ENCODE assay signal across 15 cellular contexts in the genomic region with DNA sequence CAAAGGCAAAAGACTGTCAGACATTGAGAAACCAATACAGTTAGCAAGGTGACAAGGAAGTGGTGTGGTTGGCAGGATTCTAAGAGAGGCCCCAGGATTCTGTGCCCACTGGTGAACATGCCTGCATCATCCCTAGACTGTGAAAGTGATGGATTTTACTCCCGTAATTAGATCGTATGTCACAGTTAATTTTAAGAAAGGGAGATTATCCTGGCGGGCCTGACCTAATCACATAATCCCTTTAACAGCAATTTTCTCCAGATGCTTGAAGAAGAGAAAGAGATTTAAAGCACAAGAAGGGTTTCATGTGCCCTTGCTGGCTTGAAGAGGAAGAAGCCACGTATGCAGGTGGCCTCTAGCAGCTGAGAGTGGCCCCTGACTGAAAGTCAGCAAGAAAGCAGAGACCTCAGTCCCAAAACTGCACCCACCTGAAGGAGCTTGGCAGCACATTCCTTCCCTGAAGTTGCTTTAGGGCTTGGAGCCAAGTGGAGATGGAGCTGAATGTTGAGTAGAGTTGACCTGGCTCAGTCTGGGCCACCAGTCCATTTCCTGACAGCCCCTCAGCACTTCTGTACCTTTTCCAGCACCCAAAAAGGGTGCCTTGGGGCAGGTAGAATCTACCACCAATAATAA. TPM values are rescaled to one million over a fixed set of nuclear protein-coding genes. Genes with fewer than 3 reads are reported as not detected.
DNase-seq lines count a peak whose midpoint lies in the region; ATAC-seq, FAIRE-seq and TF ChIP-seq lines count a peak whose summit lies in the region.
"Had no signal": no experiment of that assay in that cellular context is flagged by ENCODE, and none has a peak within 500 bp of the region (broad histone marks: within the 10 kb centered on the region; RNA-seq: fewer than 3 reads in every experiment).

No MANE protein-coding gene starts in this region.

- peaks cover 0 to 1% (median 0%) of the 10 kb centered on the region in 5 donors for H3K27me3 Mint-ChIP-seq in naive thymus-derived CD8-positive, alpha-beta T cell
- H3K27me3 Mint-ChIP-seq: activated CD4-positive, alpha-beta memory T cell treated with anti-CD3 and anti-CD28 coated beads, Interleukin-2, amount 10 ng/mL, durations not matched to agents 7 days and 5 days had no signal

- TF ChIP-seq CTCF in HepG2 (CRISPR knock-in tag; IDR thresholded peaks at IDR 0.05) (no peak), right lobe of liver (IDR thresholded peaks at IDR 0.05) (no peak), Peyer's patch (IDR thresholded peaks at IDR 0.05) (no peak)

- H2AFZ ChIP-seq in HepG2 (ENCODE audit: low read length), result peak overlapping the region; percentile 20

- H3K9me3 ChIP-seq in HepG2 (ENCODE audit: low read length) (no peaks in the 10 kb centered on the region), right lobe of liver (no peaks in the 10 kb centered on the region), Peyer's patch (no peaks in the 10 kb centered on the region)

- POLR2A ChIA-PET in HepG2 (lab: Yijun Ruan, JAX), result interaction anchor here (0.6 to 1.9 kb wide), 2 partner anchors 49 to 58 kb away, joined by 4 to 5 read pairs; a partner anchor contains a TSS
- POLR2A ChIA-PET in naive thymus-derived CD8-positive, alpha-beta T cell (lab: Charles Lee), result no interaction called here

- no peaks in the 10 kb centered on the region for H4K20me1 ChIP-seq in HepG2 (ENCODE audit: insufficient read depth, low read length)

- H3K4me3 ChIP-seq in HepG2 (replicated peaks in 1 of 3; ENCODE audit: insufficient read depth in 1 of 3, low read depth in 2 of 3, low read length in 3 of 3) (no peak overlapping the region), right lobe of liver (no peak overlapping the region), Peyer's patch (no peak overlapping the region)
- H3K4me3 ChIP-seq: lung had no signal

- TF ChIP-seq EP300 in HepG2 (IDR thresholded peaks at IDR 0.05; ENCODE audit: low read depth in 2 of 2, low read length in 2 of 2) (no peak), HepG2 (CRISPR knock-in tag; IDR thresholded peaks at IDR 0.05; ENCODE audit: borderline replicate concordance) (no peak)

- H3K4me1 Mint-ChIP-seq in stimulated activated effector memory CD8-positive, alpha-beta T cell treated with anti-CD3 and anti-CD28 coated beads, Interleukin-12 subunit alpha, Interleukin-12 subunit beta, amount 100 ng/mL, for 72 hours, result peaks cover 7% of the 10 kb centered on the region
- peaks cover 9 to 20% (median 13%) of the 10 kb centered on the region in 4 donors for H3K4me1 Mint-ChIP-seq in naive thymus-derived CD8-positive, alpha-beta T cell

- intact Hi-C loops in HepG2 (cut with micrococcal nuclease; ENCODE audit: unreplicated experiment) (loop anchor here (2.0 kb wide), 1 partner anchor 112 kb away; a partner anchor contains a TSS), right lobe of liver (cut with DNase I) (loop anchor here in 1 of 2 donors (10.0 kb wide), 1 partner anchor 466 kb away; no protein-coding TSS in a partner anchor)

- H3K27ac Mint-ChIP-seq in stimulated activated effector memory CD8-positive, alpha-beta T cell treated with anti-CD3 and anti-CD28 coated beads, Interleukin-12 subunit alpha, Interleukin-12 subunit beta, amount 100 ng/mL, for 72 hours, result peak overlapping the region; percentile 46
- H3K27ac Mint-ChIP-seq in naive thymus-derived CD8-positive, alpha-beta T cell, result no peak overlapping the region
- H3K27ac Mint-ChIP-seq: activated CD4-positive, alpha-beta memory T cell treated with anti-CD3 and anti-CD28 coated beads, Interleukin-2, amount 10 ng/mL, durations not matched to agents 7 days and 5 days; immature natural killer cell had no signal

- peaks cover 4% of the 10 kb centered on the region for H3K9me3 Mint-ChIP-seq in stimulated activated effector memory CD8-positive, alpha-beta T cell treated with anti-CD3 and anti-CD28 coated beads, Interleukin-12 subunit alpha, Interleukin-12 subunit beta, amount 100 ng/mL, for 72 hours
- H3K9me3 Mint-ChIP-seq in naive thymus-derived CD8-positive, alpha-beta T cell, result peaks cover 0 to 32% (median 20%) of the 10 kb centered on the region in 9 donors

- H3K36me3 Mint-ChIP-seq in stimulated activated effector memory CD8-positive, alpha-beta T cell treated with anti-CD3 and anti-CD28 coated beads, Interleukin-12 subunit alpha, Interleukin-12 subunit beta, amount 100 ng/mL, for 72 hours, result no peaks in the 10 kb centered on the region
- peaks cover 0 to 11% (median 9%) of the 10 kb centered on the region in 3 donors for H3K36me3 Mint-ChIP-seq in naive thymus-derived CD8-positive, alpha-beta T cell

- H3K27me3 ChIP-seq in HepG2 (ENCODE audit: control insufficient read depth in 1 of 2, insufficient read depth in 2 of 2, low read length in 2 of 2), result no peaks in the 10 kb centered on the region
- H3K27me3 ChIP-seq in right lobe of liver, result no peaks in the 10 kb centered on the region
- no peaks in the 10 kb centered on the region for H3K27me3 ChIP-seq in Peyer's patch

- CTCF ChIA-PET in HepG2 (lab: Yijun Ruan, JAX; ENCODE audit: low intra/inter-chr PET ratio, low total read pairs), result no interaction called here

- H3K4me1 ChIP-seq in HepG2 (ENCODE audit: insufficient read depth, low read length) (peaks cover 38% of the 10 kb centered on the region), right lobe of liver (peaks cover 0 to 11% (median 3%) of the 10 kb centered on the region in 4 donors), Peyer's patch (peaks cover 0 to 5% (median 0%) of the 10 kb centered on the region in 4 donors)

- H3K9ac ChIP-seq in HepG2 (ENCODE audit: insufficient read depth, low read depth, low read length), result no peak overlapping the region
- H3K9ac ChIP-seq: KMS-11 had no signal

- DNase-seq in HepG2 (ENCODE audit: low spot score), result no peak
- no peak for DNase-seq in right lobe of liver
- peak; percentile 77 to 95 for DNase-seq in NCI-H524 (lab: John Stamatoyannopoulos, UW)
- DNase-seq in stimulated activated effector memory CD8-positive, alpha-beta T cell treated with anti-CD3 and anti-CD28 coated beads, Interleukin-12 subunit alpha, Interleukin-12 subunit beta, amount 100 ng/mL, for 72 hours (ENCODE audit: low spot score in 2 of 2), result no peak
- DNase-seq in naive thymus-derived CD8-positive, alpha-beta T cell, result no peak
- no peak for DNase-seq in Peyer's patch

- FAIRE-seq in HepG2 (lab: Jason Lieb, UNC), result no peak

- H3K4me2 ChIP-seq in HepG2 (ENCODE audit: low read depth, low read length), result no peak overlapping the region
- H3K4me2 ChIP-seq: KMS-11 had no signal

- no peak overlapping the region for H3K4me3 Mint-ChIP-seq in stimulated activated effector memory CD8-positive, alpha-beta T cell treated with anti-CD3 and anti-CD28 coated beads, Interleukin-12 subunit alpha, Interleukin-12 subunit beta, amount 100 ng/mL, for 72 hours
- H3K4me3 Mint-ChIP-seq in naive thymus-derived CD8-positive, alpha-beta T cell, result no peak overlapping the region
- H3K4me3 Mint-ChIP-seq: activated CD4-positive, alpha-beta memory T cell treated with anti-CD3 and anti-CD28 coated beads, Interleukin-2, amount 10 ng/mL, durations not matched to agents 7 days and 5 days; natural killer cell had no signal

- H3K27ac ChIP-seq in HepG2 (ENCODE audit: extremely low read length, insufficient read depth, low read length) (peak overlapping the region; percentile 1), right lobe of liver (no peak overlapping the region), Peyer's patch (no peak overlapping the region)
- H3K27ac ChIP-seq: KMS-11 had no signal

- TF ChIP-seq RAD21 in HepG2 (CRISPR knock-in tag; IDR thresholded peaks at IDR 0.05), result no peak

- TF ChIP-seq POLR2A in HepG2 (IDR thresholded peaks at IDR 0.05; ENCODE audit: insufficient read depth in 1 of 2, low read depth in 2 of 2, low read length in 2 of 2) (no peak), right lobe of liver (IDR thresholded peaks at IDR 0.05) (no peak), Peyer's patch (IDR thresholded peaks at IDR 0.05) (no peak)

- BruUV-seq in HepG2 (replicated peaks; lab: Mats Ljungman, UMichigan), result no TSS peak

- no peaks in the 10 kb centered on the region for H3K79me2 ChIP-seq in HepG2 (ENCODE audit: insufficient read depth, low read length)

- no peaks in the 10 kb centered on the region for H3K36me3 ChIP-seq in HepG2 (replicated peaks in 1 of 2; ENCODE audit: control insufficient read depth in 1 of 2, insufficient read depth in 2 of 2, low read length in 2 of 2)
- H3K36me3 ChIP-seq in right lobe of liver, result no peaks in the 10 kb centered on the region
- H3K36me3 ChIP-seq in Peyer's patch, result no peaks in the 10 kb centered on the region

- 75% methylated on average over 4 of the region's 4 CpGs for WGBS in HepG2 (ENCODE audit: low lambda C conversion rate)
- WGBS in right lobe of liver (ENCODE audit: insufficient coverage, low coverage, low lambda C conversion rate, missing lambda C conversion rate), result 100% methylated on average over 3 of the region's 4 CpGs

- in situ Hi-C loops in HepG2 (cut with HindIII; ENCODE audit: extremely low pct_ligation_motif_present, low pct_unique_long_range_greater_than_20kb), result loop anchor here (25.0 kb wide), 1 partner anchor 637 kb away; no protein-coding TSS in a partner anchor

- ATAC-seq in HepG2 (peak; percentile 49), right lobe of liver (no peak), HG02678 (IDR thresholded peaks at IDR 0.05; ENCODE audit: unreplicated experiment) (peak; percentile 19), GM21717 (IDR thresholded peaks at IDR 0.05; ENCODE audit: unreplicated experiment) (no peak)
- no peak for ATAC-seq in stimulated activated effector memory CD8-positive, alpha-beta T cell treated with anti-CD3 and anti-CD28 coated beads, Interleukin-12 subunit alpha, Interleukin-12 subunit beta, amount 100 ng/mL, for 72 hours
- ATAC-seq in naive thymus-derived CD8-positive, alpha-beta T cell, result no peak

RNA-seq across cellular contexts. Expression of a gene that starts 49.1 kb away (rescaled TPM):
- total RNA-seq in HepG2 (2016; rRNA removed; fragmentation: Illumina TruSeq; extraction: Trizol) (53.6 and 61.1 TPM in 2 replicates), right lobe of liver (10 to 100 TPM; 10.0 to 21.7 (median 13.5) TPM), Peyer's patch (10 to 100 TPM; 29.4 to 51.1 (median 34.8) TPM)
- total RNA-seq in HepG2 (2016; cell fraction: cytosol; rRNA removed; fragmentation: Illumina TruSeq; extraction: Trizol; ENCODE audit: low read depth), result 12.2 and 13.6 TPM in 2 replicates
- 52.8 and 54.7 TPM in 2 replicates for total RNA-seq in HepG2 (2016; cell fraction: insoluble cytoplasmic fraction; rRNA removed; fragmentation: Illumina TruSeq; extraction: Trizol)
- 11.7 and 16.6 TPM in 2 replicates for total RNA-seq in HepG2 (2016; cell fraction: membrane; rRNA removed; fragmentation: Illumina TruSeq; extraction: Trizol)
- total RNA-seq in HepG2 (2016; cell fraction: nucleus; rRNA removed; fragmentation: Illumina TruSeq; extraction: Trizol), result 91.0 and 91.9 TPM in 2 replicates
- polyA plus RNA-seq in HepG2 (2011; rRNA removed), result 42.6 and 43.7 TPM in 2 replicates
- polyA plus RNA-seq in HepG2 (2011; cell fraction: cytosol; rRNA removed), result 17.6 and 24.0 TPM in 2 replicates
- polyA plus RNA-seq in HepG2 (2011; cell fraction: nucleus; rRNA removed), result 40.3 and 49.2 TPM in 2 replicates
- polyA plus RNA-seq in HepG2 (2012), result 37.8 and 51.2 TPM in 2 replicates
- 2.1 and 2.2 TPM in 2 replicates for polyA plus RNA-seq in HepG2 (2016; cell fraction: cytosol; fragmentation: Illumina TruSeq; extraction: Trizol; ENCODE audit: low read depth)
- polyA plus RNA-seq in HepG2 (2016; cell fraction: insoluble cytoplasmic fraction; fragmentation: Illumina TruSeq; extraction: Trizol; ENCODE audit: low read depth), result 28.7 and 33.8 TPM in 2 replicates
- polyA plus RNA-seq in HepG2 (2016; cell fraction: membrane; fragmentation: Illumina TruSeq; extraction: Trizol; ENCODE audit: low read depth), result 4.6 and 5.4 TPM in 2 replicates
- polyA plus RNA-seq in HepG2 (2016; cell fraction: nucleus; fragmentation: Illumina TruSeq; extraction: Trizol; ENCODE audit: insufficient read depth, low read depth), result 66.1 and 71.1 TPM in 2 replicates
- polyA minus RNA-seq in HepG2 (2011; rRNA and poly(A)+ RNA removed; ENCODE audit: low replicate concordance), result 20.6 and 37.0 TPM in 2 replicates
- 31.9 and 40.3 TPM in 2 replicates for polyA minus RNA-seq in HepG2 (2011; cell fraction: cytosol; rRNA and poly(A)+ RNA removed)
- 153 and 158 TPM in 2 replicates for polyA minus RNA-seq in HepG2 (2011; cell fraction: nucleus; rRNA and poly(A)+ RNA removed)
- 10 to 100 TPM; 47.1 to 56.9 TPM for total RNA-seq in naive thymus-derived CD8-positive, alpha-beta T cell
- 10 to 100 TPM in 2 of 3 donors, 1 to 10 TPM in 1; 9.6 to 13.8 (median 13.4) TPM for polyA plus RNA-seq in naive thymus-derived CD8-positive, alpha-beta T cell

RNA-seq across cellular contexts. Expression of a gene that starts 58.7 kb away (rescaled TPM):
- total RNA-seq in HepG2 (2016; rRNA removed; fragmentation: Illumina TruSeq; extraction: Trizol) (not detected in 2 replicates), right lobe of liver (1 to 10 TPM in 1 of 6 experiments, not detected in 5; 1.1 TPM), Peyer's patch (1 to 10 TPM in 1 of 4 donors, not detected in 3; 1.1 TPM)
- not detected in 2 replicates for total RNA-seq in HepG2 (2016; cell fraction: cytosol; rRNA removed; fragmentation: Illumina TruSeq; extraction: Trizol; ENCODE audit: low read depth)
- total RNA-seq in HepG2 (2016; cell fraction: insoluble cytoplasmic fraction; rRNA removed; fragmentation: Illumina TruSeq; extraction: Trizol), result not detected in 2 replicates
- not detected in 2 replicates for total RNA-seq in HepG2 (2016; cell fraction: membrane; rRNA removed; fragmentation: Illumina TruSeq; extraction: Trizol)
- not detected in 2 replicates for total RNA-seq in HepG2 (2016; cell fraction: nucleus; rRNA removed; fragmentation: Illumina TruSeq; extraction: Trizol)
- 0.05 and 0.07 TPM in 2 replicates for polyA plus RNA-seq in HepG2 (2011; rRNA removed)
- polyA plus RNA-seq in HepG2 (2011; cell fraction: cytosol; rRNA removed), result not detected in 2 replicates
- 0.10 TPM in 1 of 2 replicates, not detected in the other for polyA plus RNA-seq in HepG2 (2011; cell fraction: nucleus; rRNA removed)
- polyA plus RNA-seq in HepG2 (2012), result not detected in 2 replicates
- not detected in 2 replicates for polyA plus RNA-seq in HepG2 (2016; cell fraction: cytosol; fragmentation: Illumina TruSeq; extraction: Trizol; ENCODE audit: low read depth)
- polyA plus RNA-seq in HepG2 (2016; cell fraction: insoluble cytoplasmic fraction; fragmentation: Illumina TruSeq; extraction: Trizol; ENCODE audit: low read depth), result not detected in 2 replicates
- polyA plus RNA-seq in HepG2 (2016; cell fraction: membrane; fragmentation: Illumina TruSeq; extraction: Trizol; ENCODE audit: low read depth), result not detected in 2 replicates
- polyA plus RNA-seq in HepG2 (2016; cell fraction: nucleus; fragmentation: Illumina TruSeq; extraction: Trizol; ENCODE audit: insufficient read depth, low read depth), result not detected in 2 replicates
- polyA minus RNA-seq in HepG2 (2011; rRNA and poly(A)+ RNA removed; ENCODE audit: low replicate concordance), result not detected in 2 replicates
- not detected in 2 replicates for polyA minus RNA-seq in HepG2 (2011; cell fraction: cytosol; rRNA and poly(A)+ RNA removed)
- polyA minus RNA-seq in HepG2 (2011; cell fraction: nucleus; rRNA and poly(A)+ RNA removed), result not detected in 2 replicates
- total RNA-seq in naive thymus-derived CD8-positive, alpha-beta T cell, result not detected
- not detected for polyA plus RNA-seq in naive thymus-derived CD8-positive, alpha-beta T cell
- total RNA-seq: epithelial cell of proximal tubule, lung, natural killer cell had no signal
- polyA plus RNA-seq: aorta had no signal

Comparison
In these comparisons a context has a peak if more than half of its experiments do, and no peak if none do; other contexts are left out.
1. ATAC-seq: peak in HepG2 (single experiment) and HG02678 (single experiment); none in right lobe of liver (0 of 4), stimulated activated effector memory CD8-positive, alpha-beta T cell treated with anti-CD3 and anti-CD28 coated beads, Interleukin-12 subunit alpha, Interleukin-12 subunit beta, amount 100 ng/mL, for 72 hours (single experiment), naive thymus-derived CD8-positive, alpha-beta T cell (0 of 2) and GM21717 (single experiment).
2. DNase-seq: peak in NCI-H524 (2 of 2); none in HepG2 (single experiment), right lobe of liver (0 of 3), stimulated activated effector memory CD8-positive, alpha-beta T cell treated with anti-CD3 and anti-CD28 coated beads, Interleukin-12 subunit alpha, Interleukin-12 subunit beta, amount 100 ng/mL, for 72 hours (0 of 2), naive thymus-derived CD8-positive, alpha-beta T cell (0 of 10) and Peyer's patch (0 of 3).